ENCODE assay signal across 1 cellular context in the genomic region with DNA sequence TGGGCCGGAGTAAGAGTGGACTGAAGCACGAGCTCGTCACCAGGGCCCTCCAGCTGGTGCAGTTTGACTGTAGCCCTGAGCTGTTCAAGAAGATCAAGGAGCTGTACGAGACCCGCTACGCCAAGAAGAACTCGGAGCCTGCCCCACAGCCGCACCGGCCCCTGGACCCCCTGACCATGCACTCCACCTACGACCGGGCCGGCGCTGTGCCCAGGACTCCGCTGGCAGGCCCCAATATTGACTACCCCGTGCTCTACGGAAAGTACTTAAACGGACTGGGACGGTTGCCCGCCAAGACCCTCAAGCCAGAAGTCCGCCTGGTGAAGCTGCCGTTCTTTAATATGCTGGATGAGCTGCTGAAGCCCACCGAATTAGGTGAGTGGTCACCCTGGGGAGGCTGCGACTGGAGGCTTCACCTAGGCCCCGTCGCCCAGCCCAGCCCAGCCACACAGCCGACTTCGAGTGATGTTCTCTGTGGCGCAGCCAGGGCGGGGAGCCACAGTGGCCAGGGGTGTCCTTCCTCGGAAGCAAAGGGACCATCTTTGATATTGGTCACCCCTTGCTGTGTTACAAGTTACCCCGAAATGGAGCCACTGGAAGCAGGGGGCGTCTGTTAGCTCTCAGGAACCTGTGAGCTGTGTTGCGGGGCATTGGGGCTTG.
TF ChIP-seq lines count a peak whose summit lies in the region.

No MANE protein-coding gene starts in this region.

TF ChIP-seq in K562, 482 proteins besides CTCF, POLR2A, EP300 and RAD21:
- TF ChIP-seq HMGN3 (IDR thresholded peaks at IDR 0.05; ENCODE audit: borderline replicate concordance, extremely low read depth, insufficient read length, low read depth, low read length) (peak; percentile 8), RBM22 (IDR thresholded peaks at IDR 0.05; ENCODE audit: low read depth, low read length, poor library complexity, severe bottlenecking) (no peak)
TF ChIP-seq in K562: peak in this region for 1.
